Comparison of ENCODE assay signal across 11 cellular contexts in the genomic region with DNA sequence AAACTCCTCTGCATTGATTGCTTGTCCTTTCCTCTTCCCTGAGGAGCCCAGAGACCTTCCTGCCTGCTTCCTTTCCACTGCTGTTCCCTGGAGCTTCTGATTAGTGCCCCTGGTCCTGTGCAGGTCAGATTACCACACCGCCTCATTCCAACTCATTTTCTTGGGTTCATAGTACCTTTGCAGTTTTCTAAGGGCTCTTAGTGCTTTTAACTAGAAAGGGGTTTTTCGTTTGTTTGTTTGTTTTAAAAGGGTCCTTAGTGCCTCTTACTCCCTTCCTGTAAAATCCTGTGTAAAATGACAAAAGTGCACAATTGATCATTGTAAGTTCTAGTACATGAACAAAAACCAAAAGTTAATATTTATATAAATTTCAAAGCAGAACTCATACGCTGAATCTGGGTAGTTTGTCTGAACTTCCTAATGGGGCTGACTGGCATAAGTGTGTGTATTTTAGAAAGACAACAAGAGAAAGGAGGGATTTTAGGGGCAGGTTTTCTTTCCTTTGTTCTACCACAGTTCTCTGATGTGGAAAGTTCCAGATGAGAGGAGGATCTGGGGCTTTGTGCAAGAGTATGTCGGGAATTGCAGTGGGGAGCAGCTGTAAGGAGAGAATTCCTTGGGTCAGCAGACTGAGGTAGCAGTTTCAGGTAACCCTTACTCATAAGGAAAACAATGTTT. TPM values are rescaled to one million over a fixed set of nuclear protein-coding genes. Genes with fewer than 3 reads are reported as not detected.
DNase-seq lines count a peak whose midpoint lies in the region; ATAC-seq and TF ChIP-seq lines count a peak whose summit lies in the region.
"Had no signal": no experiment of that assay in that cellular context is flagged by ENCODE, and none has a peak within 500 bp of the region (broad histone marks: within the 10 kb centered on the region; RNA-seq: fewer than 3 reads in every experiment).

No MANE protein-coding gene starts in this region.

- peak overlapping the region; percentile 2 for H3K4me3 ChIP-seq in CD4-positive, CD25-positive, alpha-beta regulatory T cell (ENCODE audit: low read depth, low read length)
- no peak overlapping the region for H3K4me3 ChIP-seq in RWPE2 (ENCODE audit: severe bottlenecking)
- H3K4me3 ChIP-seq in epithelial cell of proximal tubule (ENCODE audit: low read depth, low read length) = no peak overlapping the region

- H3K27me3 ChIP-seq in CD4-positive, CD25-positive, alpha-beta regulatory T cell (ENCODE audit: control insufficient read depth, insufficient read depth, low read length) = no peaks in the 10 kb centered on the region
- no peaks in the 10 kb centered on the region for H3K27me3 ChIP-seq in RWPE2 (ENCODE audit: insufficient read depth, poor library complexity, severe bottlenecking)

- H3K9me3 Mint-ChIP-seq in CD4-positive, CD25-positive, alpha-beta regulatory T cell = no peaks in the 10 kb centered on the region
- no peaks in the 10 kb centered on the region for H3K9me3 Mint-ChIP-seq in nephron progenitor cell
- peaks cover 5% of the 10 kb centered on the region for H3K9me3 Mint-ChIP-seq in activated T-helper 2 cell treated with anti-CD3 and anti-CD28 coated beads, Interferon-gamma antibody, Interleukin-2, Interleukin-4, amounts not matched to agents 10 μg/mL and 5 μg/mL and 100 μg/mL, durations not matched to agents 14 hours and 24 hours and 36 hours

- intact Hi-C loops in activated T-helper 2 cell treated with anti-CD3 and anti-CD28 coated beads, Interferon-gamma antibody, Interleukin-2, Interleukin-4, amounts not matched to agents 10 μg/mL and 5 μg/mL and 100 μg/mL, durations not matched to agents 14 hours and 24 hours and 36 hours (cut with micrococcal nuclease) = no loop called here

- H3K36me3 Mint-ChIP-seq in CD4-positive, CD25-positive, alpha-beta regulatory T cell = peaks cover 46% of the 10 kb centered on the region
- H3K36me3 Mint-ChIP-seq in nephron progenitor cell (ENCODE audit: low read depth) = peaks cover 33% of the 10 kb centered on the region
- H3K36me3 Mint-ChIP-seq in activated T-helper 2 cell treated with anti-CD3 and anti-CD28 coated beads, Interferon-gamma antibody, Interleukin-2, Interleukin-4, amounts not matched to agents 10 μg/mL and 5 μg/mL and 100 μg/mL, durations not matched to agents 14 hours and 24 hours and 36 hours (ENCODE audit: low read depth) = peaks cover 63% of the 10 kb centered on the region

- no peaks in the 10 kb centered on the region for H3K9me3 ChIP-seq in CD4-positive, CD25-positive, alpha-beta regulatory T cell (ENCODE audit: control insufficient read depth in 2 of 2, low read length in 2 of 2)
- H3K9me3 ChIP-seq in RWPE2 (ENCODE audit: severe bottlenecking) = no peaks in the 10 kb centered on the region

- H3K4me1 ChIP-seq in CD4-positive, CD25-positive, alpha-beta regulatory T cell (ENCODE audit: control insufficient read depth, insufficient read depth, low read length, poor library complexity, severe bottlenecking) = peaks cover 47% of the 10 kb centered on the region
- H3K4me1 ChIP-seq in RWPE2 (ENCODE audit: insufficient read depth, poor library complexity, severe bottlenecking) = peaks cover 19% of the 10 kb centered on the region

- H3K27ac ChIP-seq in CD4-positive, CD25-positive, alpha-beta regulatory T cell (ENCODE audit: insufficient read depth, low read length, poor library complexity, severe bottlenecking) = no peak overlapping the region
- H3K27ac ChIP-seq in RWPE2 (ENCODE audit: poor library complexity, severe bottlenecking) = peak overlapping the region; percentile 34

- TF ChIP-seq CTCF in RWPE2 (IDR thresholded peaks at IDR 0.05; ENCODE audit: poor library complexity, severe bottlenecking) (no peak), epithelial cell of proximal tubule (conservative IDR thresholded peaks at IDR 0.05; ENCODE audit: low read depth, low read length) (no peak), nephron progenitor cell (IDR thresholded peaks at IDR 0.05) (no peak)

- no peak for ATAC-seq in CD4-positive, CD25-positive, alpha-beta regulatory T cell (ENCODE audit: low read depth in 2 of 2)
- peak; percentile 82 for ATAC-seq in RWPE2 (ENCODE audit: low read depth)
- ATAC-seq in HG02938 (IDR thresholded peaks at IDR 0.05; ENCODE audit: unreplicated experiment) = no peak

- no peak for DNase-seq in CD4-positive, CD25-positive, alpha-beta regulatory T cell
- DNase-seq in RWPE2 (ENCODE audit: low spot score) = no peak
- DNase-seq in epithelial cell of proximal tubule (ENCODE audit: low read depth) = peak; percentile 59
- no peak for DNase-seq in nephron progenitor cell
- no peak for DNase-seq in activated T-helper 2 cell treated with anti-CD3 and anti-CD28 coated beads, Interferon-gamma antibody, Interleukin-2, Interleukin-4, amounts not matched to agents 10 μg/mL and 5 μg/mL and 100 μg/mL, durations not matched to agents 14 hours and 24 hours and 36 hours (ENCODE audit: low spot score)
- no peak for DNase-seq in NCI-H187 (lab: John Stamatoyannopoulos, UW)
- DNase-seq in COLO829 (ENCODE audit: low spot score) = no peak
- DNase-seq: activated gamma-delta T cell treated with Interleukin-2 at 50 U/mL for 16 hours, COR-L47, MM.1S had no signal

- no peaks in the 10 kb centered on the region for H3K27me3 Mint-ChIP-seq in CD4-positive, CD25-positive, alpha-beta regulatory T cell
- peaks cover 3% of the 10 kb centered on the region for H3K27me3 Mint-ChIP-seq in nephron progenitor cell (ENCODE audit: low read depth, poor library complexity)
- no peaks in the 10 kb centered on the region for H3K27me3 Mint-ChIP-seq in activated T-helper 2 cell treated with anti-CD3 and anti-CD28 coated beads, Interferon-gamma antibody, Interleukin-2, Interleukin-4, amounts not matched to agents 10 μg/mL and 5 μg/mL and 100 μg/mL, durations not matched to agents 14 hours and 24 hours and 36 hours (ENCODE audit: low read depth)

- H3K27ac Mint-ChIP-seq in CD4-positive, CD25-positive, alpha-beta regulatory T cell = peak overlapping the region; percentile 80 to 88 (median 86)
- peak overlapping the region; percentile 98 for H3K27ac Mint-ChIP-seq in nephron progenitor cell
- H3K27ac Mint-ChIP-seq in activated T-helper 2 cell treated with anti-CD3 and anti-CD28 coated beads, Interferon-gamma antibody, Interleukin-2, Interleukin-4, amounts not matched to agents 10 μg/mL and 5 μg/mL and 100 μg/mL, durations not matched to agents 14 hours and 24 hours and 36 hours = no peak overlapping the region

- peak overlapping the region in 3 of 4 donors; percentile 19 to 79 (median 69) for H3K4me3 Mint-ChIP-seq in CD4-positive, CD25-positive, alpha-beta regulatory T cell
- no peak overlapping the region for H3K4me3 Mint-ChIP-seq in nephron progenitor cell
- no peak overlapping the region for H3K4me3 Mint-ChIP-seq in activated T-helper 2 cell treated with anti-CD3 and anti-CD28 coated beads, Interferon-gamma antibody, Interleukin-2, Interleukin-4, amounts not matched to agents 10 μg/mL and 5 μg/mL and 100 μg/mL, durations not matched to agents 14 hours and 24 hours and 36 hours (ENCODE audit: low read depth)

- peaks cover 46 to 90% (median 71%) of the 10 kb centered on the region in 4 donors for H3K4me1 Mint-ChIP-seq in CD4-positive, CD25-positive, alpha-beta regulatory T cell
- peaks cover 41% of the 10 kb centered on the region for H3K4me1 Mint-ChIP-seq in nephron progenitor cell
- H3K4me1 Mint-ChIP-seq in activated T-helper 2 cell treated with anti-CD3 and anti-CD28 coated beads, Interferon-gamma antibody, Interleukin-2, Interleukin-4, amounts not matched to agents 10 μg/mL and 5 μg/mL and 100 μg/mL, durations not matched to agents 14 hours and 24 hours and 36 hours (ENCODE audit: low read depth) = peaks cover 23% of the 10 kb centered on the region

- peaks cover 44% of the 10 kb centered on the region for H3K36me3 ChIP-seq in CD4-positive, CD25-positive, alpha-beta regulatory T cell (ENCODE audit: control insufficient read depth, insufficient read depth, low read length)
- peaks cover 52% of the 10 kb centered on the region for H3K36me3 ChIP-seq in RWPE2 (ENCODE audit: low read depth)

RNA-seq across cellular contexts. Expression of a gene that starts 30.6 kb away (rescaled TPM):
- 158 TPM for total RNA-seq in CD4-positive, CD25-positive, alpha-beta regulatory T cell
- 10 to 100 TPM; 40.7 to 56.9 (median 48.1) TPM for polyA plus RNA-seq in CD4-positive, CD25-positive, alpha-beta regulatory T cell
- 12.9 and 16.3 TPM in 2 replicates for total RNA-seq in epithelial cell of proximal tubule
- total RNA-seq in activated T-helper 2 cell treated with anti-CD3 and anti-CD28 coated beads, Interferon-gamma antibody, Interleukin-2, Interleukin-4, amounts not matched to agents 10 μg/mL and 5 μg/mL and 100 μg/mL, durations not matched to agents 14 hours and 24 hours and 36 hours = 28.0 and 28.7 TPM in 2 replicates

Comparison
In these comparisons a context has a peak if more than half of its experiments do, and no peak if none do; other contexts are left out.
1. H3K4me3 Mint-ChIP-seq: peak in CD4-positive, CD25-positive, alpha-beta regulatory T cell (3 of 4); none in nephron progenitor cell (single experiment) and activated T-helper 2 cell treated with anti-CD3 and anti-CD28 coated beads, Interferon-gamma antibody, Interleukin-2, Interleukin-4, amounts not matched to agents 10 μg/mL and 5 μg/mL and 100 μg/mL, durations not matched to agents 14 hours and 24 hours and 36 hours (single experiment).